In the genomic region with DNA sequence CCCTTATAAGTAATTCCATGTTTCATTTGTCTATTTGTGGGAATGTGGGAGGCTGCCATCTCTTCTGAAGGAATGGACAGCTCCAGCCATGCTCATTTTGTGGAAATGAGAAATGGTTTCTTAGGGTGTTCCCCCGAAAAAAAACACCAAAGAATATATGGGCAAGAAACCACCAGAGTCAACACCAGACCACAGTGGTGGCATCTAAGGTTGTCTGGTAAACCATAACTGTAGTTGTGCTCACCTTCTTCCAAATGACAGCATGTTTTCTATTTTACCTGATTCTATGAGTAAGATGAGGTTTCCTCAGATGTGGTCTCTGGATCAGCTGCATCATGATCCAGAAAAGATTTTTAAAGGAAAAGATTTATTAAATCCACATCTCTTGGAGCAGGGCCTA, we compare ENCODE assay signal across 36 cellular contexts.
"Had no signal": no experiment of that assay in that cellular context is flagged by ENCODE, and none has a peak within 500 bp of the region (broad histone marks: within the 10 kb centered on the region; RNA-seq: fewer than 3 reads in every experiment).

No MANE protein-coding gene starts in this region.

- H3K36me3 ChIP-seq: ascending aorta, cardiac muscle cell had no signal

- H3K27me3 ChIP-seq: ascending aorta had no signal

- DNase-seq: activated B cell treated with CpG ODN at 0.5 μM for 24 hours; activated CD4-positive, alpha-beta memory T cell treated with anti-CD3 and anti-CD28 coated beads for 36 hours; activated CD4-positive, alpha-beta T cell treated with anti-CD3 and anti-CD28 coated beads for 4 hours; activated CD4-positive, alpha-beta T cell treated with anti-CD3 and anti-CD28 coated beads, Interleukin-2, amount 10 ng/mL, durations not matched to agents 24 days and 14 days; activated CD4-positive, alpha-beta T cell treated with anti-CD3 and anti-CD28 coated beads, Interleukin-2, amount 50 U/mL, for 1 hour; activated CD4-positive, alpha-beta T cell treated with anti-CD3 and anti-CD28 coated beads, Interleukin-2, amount 50 U/mL, for 4 hours; activated CD4-positive, CD25-positive, alpha-beta regulatory T cell treated with anti-CD3 and anti-CD28 coated beads, Interleukin-2, amount 50 U/mL, for 72 hours; activated CD8-positive, alpha-beta memory T cell treated with anti-CD3 and anti-CD28 coated beads, Interleukin-2, amount 50 U/mL, for 4 hours; activated CD8-positive, alpha-beta T cell treated with anti-CD3 and anti-CD28 coated beads for 36 hours; activated effector memory CD4-positive, alpha-beta T cell treated with Interleukin-2 at 50 U/mL for 16 hours; activated gamma-delta T cell; activated naive CD4-positive, alpha-beta T cell treated with anti-CD3 and anti-CD28 coated beads, Interleukin-2, amount 10 ng/mL, durations not matched to agents 7 days and 5 days; activated naive CD4-positive, alpha-beta T cell treated with Interleukin-2 at 50 U/mL for 16 hours; activated naive CD8-positive, alpha-beta T cell treated with anti-CD3 and anti-CD28 coated beads, Interleukin-2, amount 10 ng/mL, durations not matched to agents 7 days and 5 days; activated naive CD8-positive, alpha-beta T cell treated with anti-CD3 and anti-CD28 coated beads, Interleukin-2, amount 50 U/mL, for 24 hours; activated T-cell treated with anti-CD3 and anti-CD28 coated beads for 4 hours; activated T-cell treated with anti-CD3 and anti-CD28 coated beads, Interleukin-2, amount 50 U/mL, for 1 hour; activated T-cell treated with anti-CD3 and anti-CD28 coated beads, Interleukin-2, amount 50 U/mL, for 48 hours; amygdala; anterior cingulate cortex; caudate nucleus; cerebellar nuclear complex; T-helper 1 cell; T-helper 2 cell; T-helper 9 cell had no signal

- H3K27ac ChIP-seq: ascending aorta, cardiac muscle cell, VCaP had no signal

- H3K27ac Mint-ChIP-seq: activated B cell treated with CpG ODN at 0.5 μM for 24 hours; activated CD4-positive, alpha-beta memory T cell treated with anti-CD3 and anti-CD28 coated beads for 36 hours; activated CD4-positive, alpha-beta T cell treated with anti-CD3 and anti-CD28 coated beads, Interleukin-2, amount 10 ng/mL, durations not matched to agents 24 days and 14 days; activated CD8-positive, alpha-beta T cell treated with anti-CD3 and anti-CD28 coated beads for 36 hours; activated naive CD4-positive, alpha-beta T cell treated with anti-CD3 and anti-CD28 coated beads, Interleukin-2, amount 10 ng/mL, durations not matched to agents 7 days and 5 days; activated naive CD4-positive, alpha-beta T cell treated with anti-CD3 and anti-CD28 coated beads, Interleukin-2, amount 50 U/mL, for 24 hours; activated naive CD8-positive, alpha-beta T cell; activated naive CD8-positive, alpha-beta T cell treated with anti-CD3 and anti-CD28 coated beads, Interleukin-2, amount 10 ng/mL, durations not matched to agents 7 days and 5 days; activated naive CD8-positive, alpha-beta T cell treated with anti-CD3 and anti-CD28 coated beads, Interleukin-2, amount 50 U/mL, for 24 hours; activated T-helper 1 cell treated with anti-CD3 and anti-CD28 coated beads, Interleukin-12 subunit alpha, Interleukin-12 subunit beta, Interleukin-2, Interleukin-4 antibody, amounts not matched to agents 30 ng/mL and 10 ng/mL and 1 ng/mL, durations not matched to agents 14 hours and 24 hours and 36 hours; activated T-helper 2 cell treated with anti-CD3 and anti-CD28 coated beads, Interferon-gamma antibody, Interleukin-2, Interleukin-4, amounts not matched to agents 10 μg/mL and 5 μg/mL and 100 μg/mL, durations not matched to agents 14 hours and 24 hours and 36 hours; brain; T-helper 1 cell treated with Interleukin-12 subunit alpha and Interleukin-12 subunit beta and Interleukin-4 antibody, amounts not matched to agents 30 μg/mL and 1 μg/mL, for 36 hours; T-helper 2 cell treated with Interferon-gamma antibody and Interleukin-4, amounts not matched to agents 5 μg/mL and 100 μg/mL, for 36 hours had no signal

- H3K9me3 ChIP-seq: ascending aorta had no signal

- ATAC-seq: activated CD8-positive, alpha-beta T cell treated with anti-CD3 and anti-CD28 coated beads for 36 hours; activated naive CD8-positive, alpha-beta T cell treated with anti-CD3 and anti-CD28 coated beads, Interleukin-2, amount 50 U/mL, for 24 hours had no signal

- H3K4me3 Mint-ChIP-seq: activated B cell treated with CpG ODN at 0.5 μM for 24 hours; activated CD4-positive, alpha-beta memory T cell treated with anti-CD3 and anti-CD28 coated beads for 36 hours; activated CD4-positive, alpha-beta T cell treated with anti-CD3 and anti-CD28 coated beads, Interleukin-2, amount 10 ng/mL, durations not matched to agents 24 days and 14 days; activated CD8-positive, alpha-beta T cell treated with anti-CD3 and anti-CD28 coated beads for 36 hours; activated naive CD4-positive, alpha-beta T cell treated with anti-CD3 and anti-CD28 coated beads, Interleukin-2, amount 10 ng/mL, durations not matched to agents 7 days and 5 days; activated naive CD4-positive, alpha-beta T cell treated with anti-CD3 and anti-CD28 coated beads, Interleukin-2, amount 50 U/mL, for 24 hours; activated naive CD8-positive, alpha-beta T cell; activated naive CD8-positive, alpha-beta T cell treated with anti-CD3 and anti-CD28 coated beads, Interleukin-2, amount 10 ng/mL, durations not matched to agents 7 days and 5 days; activated naive CD8-positive, alpha-beta T cell treated with anti-CD3 and anti-CD28 coated beads, Interleukin-2, amount 50 U/mL, for 24 hours; activated T-helper 1 cell treated with anti-CD3 and anti-CD28 coated beads, Interleukin-12 subunit alpha, Interleukin-12 subunit beta, Interleukin-2, Interleukin-4 antibody, amounts not matched to agents 30 ng/mL and 10 ng/mL and 1 ng/mL, durations not matched to agents 14 hours and 24 hours and 36 hours; brain; central memory CD8-positive, alpha-beta T cell; T-helper 1 cell treated with Interleukin-12 subunit alpha and Interleukin-12 subunit beta and Interleukin-4 antibody, amounts not matched to agents 30 μg/mL and 1 μg/mL, for 36 hours; T-helper 2 cell treated with Interferon-gamma antibody and Interleukin-4, amounts not matched to agents 5 μg/mL and 100 μg/mL, for 36 hours had no signal

- H3K4me1 ChIP-seq: ascending aorta had no signal

- H3K4me1 Mint-ChIP-seq: activated B cell treated with CpG ODN at 0.5 μM for 24 hours; activated CD4-positive, alpha-beta T cell treated with anti-CD3 and anti-CD28 coated beads, Interleukin-2, amount 10 ng/mL, durations not matched to agents 24 days and 14 days; activated naive CD4-positive, alpha-beta T cell treated with anti-CD3 and anti-CD28 coated beads, Interleukin-2, amount 10 ng/mL, durations not matched to agents 7 days and 5 days; activated naive CD4-positive, alpha-beta T cell treated with anti-CD3 and anti-CD28 coated beads, Interleukin-2, amount 50 U/mL, for 24 hours; activated naive CD8-positive, alpha-beta T cell treated with anti-CD3 and anti-CD28 coated beads, Interleukin-2, amount 50 U/mL, for 24 hours; central memory CD8-positive, alpha-beta T cell had no signal

- H3K4me3 ChIP-seq: ascending aorta, cardiac muscle cell had no signal

- H3K9me3 Mint-ChIP-seq: activated B cell treated with CpG ODN at 0.5 μM for 24 hours; activated CD4-positive, alpha-beta memory T cell treated with anti-CD3 and anti-CD28 coated beads for 36 hours; activated CD4-positive, alpha-beta T cell treated with anti-CD3 and anti-CD28 coated beads, Interleukin-2, amount 10 ng/mL, durations not matched to agents 24 days and 14 days; activated CD8-positive, alpha-beta T cell treated with anti-CD3 and anti-CD28 coated beads for 36 hours; activated naive CD4-positive, alpha-beta T cell treated with anti-CD3 and anti-CD28 coated beads, Interleukin-2, amount 10 ng/mL, durations not matched to agents 7 days and 5 days; activated naive CD4-positive, alpha-beta T cell treated with anti-CD3 and anti-CD28 coated beads, Interleukin-2, amount 50 U/mL, for 24 hours; activated naive CD8-positive, alpha-beta T cell treated with anti-CD3 and anti-CD28 coated beads, Interleukin-2, amount 10 ng/mL, durations not matched to agents 7 days and 5 days; activated naive CD8-positive, alpha-beta T cell treated with anti-CD3 and anti-CD28 coated beads, Interleukin-2, amount 50 U/mL, for 24 hours; activated T-helper 1 cell treated with anti-CD3 and anti-CD28 coated beads, Interleukin-12 subunit alpha, Interleukin-12 subunit beta, Interleukin-2, Interleukin-4 antibody, amounts not matched to agents 30 ng/mL and 10 ng/mL and 1 ng/mL, durations not matched to agents 14 hours and 24 hours and 36 hours; activated T-helper 2 cell treated with anti-CD3 and anti-CD28 coated beads, Interferon-gamma antibody, Interleukin-2, Interleukin-4, amounts not matched to agents 10 μg/mL and 5 μg/mL and 100 μg/mL, durations not matched to agents 14 hours and 24 hours and 36 hours; brain; central memory CD8-positive, alpha-beta T cell; T-helper 1 cell treated with Interleukin-12 subunit alpha and Interleukin-12 subunit beta and Interleukin-4 antibody, amounts not matched to agents 30 μg/mL and 1 μg/mL, for 36 hours; T-helper 2 cell treated with Interferon-gamma antibody and Interleukin-4, amounts not matched to agents 5 μg/mL and 100 μg/mL, for 36 hours had no signal
